In the genomic region with DNA sequence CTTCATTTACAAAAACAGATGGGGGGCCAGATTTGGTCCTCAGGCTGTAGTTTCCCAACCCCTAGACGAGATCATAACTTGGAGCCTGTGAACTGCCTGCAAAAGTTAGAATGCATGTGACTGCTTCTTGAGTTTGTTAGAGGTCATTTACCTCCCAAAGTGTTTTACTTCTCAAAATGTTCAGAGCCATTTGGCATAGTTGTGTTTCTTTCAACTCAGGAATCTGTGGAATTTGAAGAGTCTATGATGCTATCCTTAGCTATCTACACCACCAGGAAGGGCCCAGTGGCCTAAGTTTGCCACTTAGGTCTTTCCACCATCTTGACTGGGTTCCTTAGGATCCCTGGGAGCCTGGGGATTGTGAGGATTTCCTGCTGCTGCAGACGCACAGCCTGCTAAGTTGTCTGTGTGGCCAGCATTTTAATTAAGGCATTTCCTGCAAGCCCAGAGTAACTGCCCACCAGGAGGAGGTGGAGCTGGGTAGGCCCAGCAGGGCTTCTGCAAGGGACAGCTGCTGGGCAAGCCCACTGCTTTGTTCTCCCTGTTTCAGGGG, we compare ENCODE assay signal across 11 cellular contexts. TPM values are rescaled to one million over a fixed set of nuclear protein-coding genes. Genes with fewer than 3 reads are reported as not detected.
DNase-seq lines count a peak whose midpoint lies in the region; FAIRE-seq and TF ChIP-seq lines count a peak whose summit lies in the region.
"Had no signal": no experiment of that assay in that cellular context is flagged by ENCODE, and none has a peak within 500 bp of the region (broad histone marks: within the 10 kb centered on the region; RNA-seq: fewer than 3 reads in every experiment).

No MANE protein-coding gene starts in this region.

- no peak overlapping the region for H3K27ac ChIP-seq in WERI-Rb-1

- H3K4me3 ChIP-seq in WERI-Rb-1 (ENCODE audit: low read depth, low read length), result no peak overlapping the region
- no peak overlapping the region for H3K4me3 ChIP-seq in skeletal muscle cell (ENCODE audit: low read depth, low read length)

- H3K27me3 ChIP-seq in WERI-Rb-1 (ENCODE audit: insufficient read depth, low read depth, severe bottlenecking), result no peaks in the 10 kb centered on the region

- H3K9me3 ChIP-seq in WERI-Rb-1 (ENCODE audit: severe bottlenecking), result no peaks in the 10 kb centered on the region

- TF ChIP-seq CTCF in WERI-Rb-1 (IDR thresholded peaks at IDR 0.05; ENCODE audit: low read depth, low read length), result no peak

- DNase-seq in H54 (ENCODE audit: insufficient read length, low spot score) (peak; percentile 13), WERI-Rb-1 (peak; percentile 31), glomerular visceral epithelial cell (ENCODE audit: extremely low spot score) (peak; percentile 64), skeletal muscle cell (ENCODE audit: low read depth) (peak; percentile 58), mucosa of gallbladder (ENCODE audit: low spot score) (no peak), HTR-8/SVneo (ENCODE audit: insufficient read length, low spot score) (no peak)
- DNase-seq in NK-92 treated with Interleukin-12 subunit alpha and Interleukin-12 subunit beta, amount 100 ng/mL, for 24 hours (lab: John Stamatoyannopoulos, UW), result no peak
- DNase-seq: activated CD4-positive, CD25-positive, alpha-beta regulatory T cell; activated naive CD4-positive, alpha-beta T cell treated with anti-CD3 and anti-CD28 coated beads for 36 hours; DMS153; NCI-H2029 had no signal

- no peak for TF ChIP-seq POLR2A in H54 (IDR thresholded peaks at IDR 0.05; ENCODE audit: low read depth, low read length)

- no peak for FAIRE-seq in H54 (lab: Jason Lieb, UNC)
- no peak for FAIRE-seq in HTR-8/SVneo (lab: Jason Lieb, UNC)

- peaks cover 20% of the 10 kb centered on the region for H3K36me3 ChIP-seq in WERI-Rb-1

RNA-seq across cellular contexts. Expression of a gene that starts 53.1 kb away (rescaled TPM):
- 396 TPM for total RNA-seq in mucosa of gallbladder

Comparison
In these comparisons a context has a peak if more than half of its experiments do, and no peak if none do; other contexts are left out.
1. DNase-seq: peak in H54 (single experiment), WERI-Rb-1 (single experiment), glomerular visceral epithelial cell (single experiment) and skeletal muscle cell (single experiment); none in mucosa of gallbladder (single experiment), NK-92 treated with Interleukin-12 subunit alpha and Interleukin-12 subunit beta, amount 100 ng/mL, for 24 hours (single experiment) and HTR-8/SVneo (single experiment).